ENCODE assay signal across 27 cellular contexts in the genomic region with DNA sequence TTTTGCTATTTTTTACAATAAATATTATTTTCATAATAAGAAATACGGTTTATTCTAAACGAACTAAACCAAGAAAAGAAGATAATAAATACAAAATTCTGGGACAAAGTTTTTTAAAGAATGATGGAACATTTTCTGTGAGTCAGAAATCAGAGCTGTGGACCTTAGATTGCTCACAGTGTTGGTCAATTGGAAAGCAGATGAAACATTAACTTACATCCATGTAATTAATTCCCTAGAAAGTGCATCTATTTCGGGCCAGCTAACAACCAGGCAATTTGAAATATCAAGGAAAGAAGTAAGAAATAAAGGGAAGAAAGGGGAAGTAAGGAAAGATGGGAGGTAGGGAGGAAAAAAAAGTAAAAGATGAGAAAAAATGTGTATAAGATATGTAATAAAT.
DNase-seq lines count a peak whose midpoint lies in the region; ATAC-seq, FAIRE-seq and TF ChIP-seq lines count a peak whose summit lies in the region.
"Had no signal": no experiment of that assay in that cellular context is flagged by ENCODE, and none has a peak within 500 bp of the region (broad histone marks: within the 10 kb centered on the region; RNA-seq: fewer than 3 reads in every experiment).

No MANE protein-coding gene starts in this region.

- WGBS in heart left ventricle, 4 donors, result 57 to 63% (median 61%) methylated on average over 3 of the region's 3 CpGs

- intact Hi-C loops in heart left ventricle (cut with DNase I), result no loop called here

- ATAC-seq in heart left ventricle (no peak), GM21717 (IDR thresholded peaks at IDR 0.05; ENCODE audit: unreplicated experiment) (no peak)
- ATAC-seq: A549; CD8-positive, alpha-beta T cell; GM12878 had no signal

- DNase-seq in RCC 7860 (ENCODE audit: low spot score) (no peak), epithelial cell of proximal tubule (ENCODE audit: low read depth) (peak; percentile 44), kidney epithelial cell (ENCODE audit: low read depth) (peak; percentile 10), kidney tubule cell (ENCODE audit: low spot score) (peak; percentile 55), heart left ventricle (no peak), DMS114 treated with DMSO at 0.1 percent for 48 hours (lab: John Stamatoyannopoulos, UW; ENCODE audit: unreplicated experiment) (no peak), LoVo (ENCODE audit: low spot score) (no peak)
- DNase-seq: AML-193; Caco-2; Calu3; CD4-positive, alpha-beta T cell; CD8-positive, alpha-beta T cell; DMS153; DMS53; DMS79; DND-41; EL; GDM1 had no signal

- FAIRE-seq in RCC 7860 (lab: Jason Lieb, UNC), result peak; percentile 68
- FAIRE-seq: A549, D721Med, GM12878, GM12892, GM18507 had no signal

- no peak for TF ChIP-seq CTCF in epithelial cell of proximal tubule (conservative IDR thresholded peaks at IDR 0.05; ENCODE audit: low read depth, low read length)
- TF ChIP-seq CTCF in kidney epithelial cell (IDR thresholded peaks at IDR 0.05; ENCODE audit: insufficient read depth, low read length, poor library complexity, severe bottlenecking), result no peak
- TF ChIP-seq CTCF in heart left ventricle (IDR thresholded peaks at IDR 0.05), result no peak

- no peaks in the 10 kb centered on the region for H3K36me3 ChIP-seq in kidney epithelial cell (ENCODE audit: control insufficient read depth, insufficient read depth, low read length)
- H3K36me3 ChIP-seq in heart left ventricle, result no peaks in the 10 kb centered on the region
- H3K36me3 ChIP-seq: BLaER1 treated with 17β-estradiol and CSF1 and Interleukin-3, amounts not matched to agents 10 nM and 100 nM had no signal

- H3K4me1 ChIP-seq in heart left ventricle, result no peaks in the 10 kb centered on the region

- no peak for TF ChIP-seq POLR2A in heart left ventricle (IDR thresholded peaks at IDR 0.05)

- H3K27ac ChIP-seq in heart left ventricle, result no peak overlapping the region
- H3K27ac ChIP-seq: 22Rv1; A549; BLaER1 treated with 17β-estradiol and CSF1 and Interleukin-3, amounts not matched to agents 10 nM and 100 nM; C4-2B had no signal

- H3K9me3 ChIP-seq in heart left ventricle, result peaks cover 0 to 22% (median 0%) of the 10 kb centered on the region in 12 donors
- H3K9me3 ChIP-seq: A549; BLaER1 treated with 17β-estradiol and CSF1 and Interleukin-3, amounts not matched to agents 10 nM and 100 nM; Caco-2 had no signal

- H3K4me3 ChIP-seq in epithelial cell of proximal tubule (ENCODE audit: low read depth, low read length) (no peak overlapping the region), kidney epithelial cell (ENCODE audit: low read depth, low read length) (no peak overlapping the region), heart left ventricle (no peak overlapping the region)
- H3K4me3 ChIP-seq: A549; BLaER1 treated with 17β-estradiol and CSF1 and Interleukin-3, amounts not matched to agents 10 nM and 100 nM; GM12878 had no signal

- no peaks in the 10 kb centered on the region for H3K27me3 ChIP-seq in kidney epithelial cell (ENCODE audit: control insufficient read depth, insufficient read depth, low read length)
- no peaks in the 10 kb centered on the region for H3K27me3 ChIP-seq in heart left ventricle
- H3K27me3 ChIP-seq: BLaER1 treated with 17β-estradiol and CSF1 and Interleukin-3, amounts not matched to agents 10 nM and 100 nM had no signal

Comparison
In these comparisons a context has a peak if more than half of its experiments do, and no peak if none do; other contexts are left out.
1. DNase-seq: peak in epithelial cell of proximal tubule (single experiment), kidney epithelial cell (single experiment) and kidney tubule cell (single experiment); none in RCC 7860 (single experiment), heart left ventricle (0 of 5), DMS114 treated with DMSO at 0.1 percent for 48 hours (single experiment) and LoVo (single experiment).